15 cellular contexts compared by ENCODE assay signal in the genomic region with DNA sequence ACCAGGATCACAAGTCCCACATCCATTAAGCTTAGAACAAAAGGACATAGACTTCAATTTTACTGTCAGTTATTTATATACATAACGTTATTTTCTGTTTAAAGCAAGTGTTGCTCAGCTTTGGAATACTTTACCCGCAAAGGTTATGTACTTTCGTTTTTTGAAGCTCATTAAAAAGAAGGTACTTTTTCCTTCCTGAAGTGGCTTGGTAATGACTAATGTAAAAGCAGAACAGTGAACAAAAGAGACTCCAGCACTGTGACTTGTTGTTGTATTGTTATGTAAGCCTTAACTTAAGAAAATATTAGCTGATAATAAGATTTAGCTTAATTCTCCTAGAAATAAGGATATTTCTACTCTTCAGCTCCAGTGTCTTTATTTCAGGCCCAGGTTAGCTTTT.
DNase-seq lines count a peak whose midpoint lies in the region; ATAC-seq, FAIRE-seq and TF ChIP-seq lines count a peak whose summit lies in the region.
"Had no signal": no experiment of that assay in that cellular context is flagged by ENCODE, and none has a peak within 500 bp of the region (broad histone marks: within the 10 kb centered on the region; RNA-seq: fewer than 3 reads in every experiment).

No MANE protein-coding gene starts in this region.

- no peak for TF ChIP-seq POLR2A in right lobe of liver (IDR thresholded peaks at IDR 0.05)

- H3K27me3 ChIP-seq in right lobe of liver, result no peaks in the 10 kb centered on the region
- H3K27me3 ChIP-seq: cardiac muscle cell had no signal

- no peaks in the 10 kb centered on the region for H3K36me3 ChIP-seq in right lobe of liver
- H3K36me3 ChIP-seq: cardiac muscle cell had no signal

- 61% methylated on average over 3 of the region's 3 CpGs for WGBS in right lobe of liver (ENCODE audit: insufficient coverage, low coverage, low lambda C conversion rate, missing lambda C conversion rate)

- TF ChIP-seq CTCF in GM10248 (IDR thresholded peaks at IDR 0.05; ENCODE audit: control extremely low read depth, extremely low read depth, low read depth, missing control alignments) (no peak), right lobe of liver (IDR thresholded peaks at IDR 0.05) (no peak)

- H3K9me3 ChIP-seq in right lobe of liver, result no peaks in the 10 kb centered on the region

- no peaks in the 10 kb centered on the region for H3K4me1 ChIP-seq in right lobe of liver

- H3K4me3 ChIP-seq in right lobe of liver, result no peak overlapping the region
- H3K4me3 ChIP-seq: cardiac muscle cell had no signal

- no peak overlapping the region for H3K27ac ChIP-seq in right lobe of liver
- H3K27ac ChIP-seq: cardiac muscle cell had no signal

- DNase-seq in GM10248 (ENCODE audit: extremely low spot score) (peak; percentile 7), nucleus accumbens (lab: John Stamatoyannopoulos, UW) (no peak), frontal cortex (ENCODE audit: low spot score in 2 of 2) (no peak), right lobe of liver (no peak)
- DNase-seq in activated CD4-positive, alpha-beta T cell treated with anti-CD3 and anti-CD28 coated beads, Interleukin-2, amount 50 U/mL, for 1 hour, result no peak
- DNase-seq: GDM1; naive thymus-derived CD8-positive, alpha-beta T cell; NCI-H1048; NK-92 treated with Interleukin-12 subunit alpha and Interleukin-12 subunit beta, amount 100 ng/mL, for 24 hours; stimulated activated naive CD4-positive, alpha-beta T cell treated with Interleukin-2 at 50 U/mL for 16 hours had no signal

- CTCF ChIA-PET in GM10248 (lab: Yijun Ruan, JAX), result interaction anchor here (0.8 to 1.2 kb wide), 4 partner anchors 10 to 628 kb away, joined by 3 to 5 read pairs (median 3); no protein-coding TSS in a partner anchor

- POLR2A ChIA-PET in GM10248 (lab: Yijun Ruan, JAX), result no interaction called here

- FAIRE-seq in frontal cortex (lab: Jason Lieb, UNC), result no peak

- ATAC-seq in GM19351 (IDR thresholded peaks at IDR 0.05; ENCODE audit: unreplicated experiment) (peak; percentile 85), HG02840 (IDR thresholded peaks at IDR 0.05; ENCODE audit: low FRiP score, unreplicated experiment) (peak; percentile 63), HG03521 (IDR thresholded peaks at IDR 0.05; ENCODE audit: unreplicated experiment) (peak; percentile 40), right lobe of liver (no peak)
- ATAC-seq: esophagus mucosa had no signal

- intact Hi-C loops in right lobe of liver (cut with DNase I), result no loop called here

Comparison
In these comparisons a context has a peak if more than half of its experiments do, and no peak if none do; other contexts are left out.
1. ATAC-seq: peak in GM19351 (single experiment), HG02840 (single experiment) and HG03521 (single experiment); none in right lobe of liver (0 of 4).